In the genomic region with DNA sequence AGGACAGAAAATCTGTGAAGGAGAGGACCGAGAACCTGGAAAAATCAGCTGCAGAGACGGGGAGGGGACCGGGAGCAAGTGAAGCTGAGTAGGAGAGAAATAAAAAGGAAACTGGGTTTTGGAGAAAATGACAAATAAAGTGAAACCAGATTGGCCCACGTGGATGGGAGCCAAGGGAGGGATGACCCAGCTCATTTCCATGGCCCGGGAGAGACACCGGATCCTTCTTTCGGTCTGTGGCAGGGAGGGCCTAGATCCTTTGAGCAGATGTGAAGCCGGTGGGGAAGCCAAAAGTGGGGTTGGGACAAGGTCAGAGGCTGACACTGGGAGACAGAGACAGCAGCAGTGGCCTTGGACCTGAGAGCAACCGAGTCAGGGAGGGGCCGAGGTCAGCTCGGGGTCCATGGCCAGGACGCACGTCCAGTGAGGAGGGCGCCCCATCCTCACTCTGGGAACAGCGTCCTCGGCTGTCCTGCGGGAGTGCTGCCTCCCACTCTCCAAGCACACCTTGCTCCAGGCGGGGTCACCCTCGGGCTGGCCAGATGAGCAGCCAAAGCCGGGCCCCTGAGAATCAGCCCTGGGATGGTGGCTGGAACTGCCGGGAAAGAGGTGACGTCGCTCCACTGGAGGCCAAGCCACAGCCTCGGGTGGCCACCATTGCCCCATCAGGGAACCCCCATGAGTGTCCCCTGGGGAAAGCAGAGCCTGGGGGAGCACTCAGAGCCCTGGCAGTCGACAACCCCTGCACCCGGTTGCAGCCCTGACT, we compare ENCODE assay signal across 11 cellular contexts. TPM values are rescaled to one million over a fixed set of nuclear protein-coding genes. Genes with fewer than 3 reads are reported as not detected.
DNase-seq lines count a peak whose midpoint lies in the region; ATAC-seq and TF ChIP-seq lines count a peak whose summit lies in the region.
"Had no signal": no experiment of that assay in that cellular context is flagged by ENCODE, and none has a peak within 500 bp of the region (broad histone marks: within the 10 kb centered on the region; RNA-seq: fewer than 3 reads in every experiment).

No MANE protein-coding gene starts in this region.

- intact Hi-C loops in lower lobe of right lung (cut with DNase I), result no loop called here
- intact Hi-C loops in CD4-positive, alpha-beta memory T cell (cut with micrococcal nuclease), result no loop called here

- H3K4me3 ChIP-seq in lower lobe of right lung, result peak overlapping the region; percentile 32
- H3K4me3 ChIP-seq in CD4-positive, alpha-beta memory T cell (ENCODE audit: low read length in 2 of 2), result no peak overlapping the region

- H3K36me3 Mint-ChIP-seq in HFFc6 (ENCODE audit: low read depth), result peaks cover 26% of the 10 kb centered on the region
- H3K36me3 Mint-ChIP-seq in CD4-positive, alpha-beta memory T cell, result peaks cover 47 to 52% of the 10 kb centered on the region in 2 donors

- H3K27me3 ChIP-seq in lower lobe of right lung (ENCODE audit: low read depth), result no peaks in the 10 kb centered on the region
- no peaks in the 10 kb centered on the region for H3K27me3 ChIP-seq in CD4-positive, alpha-beta memory T cell (ENCODE audit: insufficient read depth, low read length)

- CTCF ChIA-PET in CD4-positive, alpha-beta memory T cell (lab: Charles Lee; ENCODE audit: partially characterized antibody), result interaction anchor here (1.1 kb wide), 1 partner anchor 104 kb away, joined by 3 read pairs; no protein-coding TSS in a partner anchor

- H3K27ac Mint-ChIP-seq in HFFc6, result peak overlapping the region; percentile 93
- H3K27ac Mint-ChIP-seq in CD4-positive, alpha-beta memory T cell, result peak overlapping the region in 3 of 7 donors; percentile 15 to 77 (median 42)
- H3K27ac Mint-ChIP-seq: stimulated activated memory B cell treated with anti-CD40 and anti-IgM and Interleukin-4, amounts not matched to agents 10 μg/mL and 1 μg/mL and 100 μg/mL, for 72 hours had no signal

- TF ChIP-seq CTCF in HFFc6 (IDR thresholded peaks at IDR 0.05) (peak; percentile 7; the same call in 1 of the 2 replicates), lower lobe of right lung (IDR thresholded peaks at IDR 0.05) (no peak)

- POLR2A ChIA-PET in CD4-positive, alpha-beta memory T cell (lab: Charles Lee; ENCODE audit: partially characterized antibody), result interaction anchor here (1.3 kb wide), 1 partner anchor 67 kb away, joined by 3 read pairs; no protein-coding TSS in a partner anchor

- peaks cover 60% of the 10 kb centered on the region for H3K36me3 ChIP-seq in lower lobe of right lung
- peaks cover 20% of the 10 kb centered on the region for H3K36me3 ChIP-seq in CD4-positive, alpha-beta memory T cell (ENCODE audit: insufficient read depth, low read length)

- peak; percentile 31 for DNase-seq in HFFc6
- no peak for DNase-seq in lower lobe of right lung
- DNase-seq in substantia nigra (lab: John Stamatoyannopoulos, UW), result peak in 3 of 49 donors; percentile 14 to 43 (median 16)
- no peak for DNase-seq in NCI-H2107 treated with DMSO at 0.1 percent for 48 hours (lab: John Stamatoyannopoulos, UW; ENCODE audit: unreplicated experiment)
- no peak for DNase-seq in NCI-H226
- no peak for DNase-seq in CD4-positive, alpha-beta memory T cell
- DNase-seq: NCI-H1092 had no signal

- no peaks in the 10 kb centered on the region for H3K9me3 Mint-ChIP-seq in HFFc6
- no peaks in the 10 kb centered on the region for H3K9me3 Mint-ChIP-seq in CD4-positive, alpha-beta memory T cell

- ATAC-seq in lower lobe of right lung (peak; percentile 20 to 47), GM19397 (IDR thresholded peaks at IDR 0.05; ENCODE audit: unreplicated experiment) (no peak)
- ATAC-seq: activated CD4-positive, CD25-positive, alpha-beta regulatory T cell treated with anti-CD3 and anti-CD28 coated beads, Interleukin-2, amount 50 U/mL, for 24 hours; stimulated activated memory B cell treated with anti-CD40 and anti-IgM and Interleukin-4, amounts not matched to agents 10 μg/mL and 1 μg/mL and 100 μg/mL, for 72 hours had no signal

- H3K4me3 Mint-ChIP-seq in HFFc6, result peak overlapping the region; percentile 81
- H3K4me3 Mint-ChIP-seq in CD4-positive, alpha-beta memory T cell, result no peak overlapping the region
- H3K4me3 Mint-ChIP-seq: stimulated activated memory B cell treated with anti-CD40 and anti-IgM and Interleukin-4, amounts not matched to agents 10 μg/mL and 1 μg/mL and 100 μg/mL, for 72 hours had no signal

- peaks cover 17% of the 10 kb centered on the region for H3K4me1 ChIP-seq in lower lobe of right lung
- H3K4me1 ChIP-seq in CD4-positive, alpha-beta memory T cell (ENCODE audit: insufficient read depth, low read length), result no peaks in the 10 kb centered on the region

- H3K27ac ChIP-seq in cingulate gyrus (ENCODE audit: low read depth, low read length) (peak overlapping the region; percentile 69), lower lobe of right lung (peak overlapping the region; percentile 79), substantia nigra (ENCODE audit: low read depth, low read length, poor library complexity, severe bottlenecking) (peak overlapping the region; percentile 55)
- no peak overlapping the region for H3K27ac ChIP-seq in CD4-positive, alpha-beta memory T cell (ENCODE audit: low read depth, low read length)

- H3K4me1 Mint-ChIP-seq in HFFc6 (ENCODE audit: low read depth), result peaks cover 22% of the 10 kb centered on the region
- peaks cover 0 to 3% (median 2%) of the 10 kb centered on the region in 4 donors for H3K4me1 Mint-ChIP-seq in CD4-positive, alpha-beta memory T cell
- H3K4me1 Mint-ChIP-seq: stimulated activated memory B cell treated with anti-CD40 and anti-IgM and Interleukin-4, amounts not matched to agents 10 μg/mL and 1 μg/mL and 100 μg/mL, for 72 hours had no signal

- no peaks in the 10 kb centered on the region for H3K27me3 Mint-ChIP-seq in HFFc6 (ENCODE audit: insufficient read depth)
- H3K27me3 Mint-ChIP-seq in CD4-positive, alpha-beta memory T cell, result no peaks in the 10 kb centered on the region
- H3K27me3 Mint-ChIP-seq: stimulated activated memory B cell treated with anti-CD40 and anti-IgM and Interleukin-4, amounts not matched to agents 10 μg/mL and 1 μg/mL and 100 μg/mL, for 72 hours had no signal

- no peaks in the 10 kb centered on the region for H3K9me3 ChIP-seq in lower lobe of right lung
- no peaks in the 10 kb centered on the region for H3K9me3 ChIP-seq in CD4-positive, alpha-beta memory T cell (ENCODE audit: control insufficient read depth in 1 of 2, low read length in 2 of 2)

RNA-seq across cellular contexts. Expression of gene CDR2, which starts 50.8 kb away (rescaled TPM):
- total RNA-seq in HFFc6 (2021; fragmentation: NEBNext Ultra II Directional; extraction: Animal tissue kit (Norgen Biotek cat#: 25700)), result 10 to 100 TPM; 35.9 to 43.4 (median 39.1) TPM
- 16.2 TPM for total RNA-seq in lower lobe of right lung
- 10 to 100 TPM; 94.2 to 99.3 TPM for total RNA-seq in CD4-positive, alpha-beta memory T cell
- 10 to 100 TPM; 57.9 to 95.8 TPM for polyA plus RNA-seq in CD4-positive, alpha-beta memory T cell
